In genomic region chr4:173332963-173333657, GRCh38 we compare ENCODE assay signal across 8 cellular contexts. TPM values are rescaled to one million over a fixed set of nuclear protein-coding genes. Genes with fewer than 3 reads are reported as not detected.
DNase-seq lines count a peak whose midpoint lies in the region; ATAC-seq, FAIRE-seq and TF ChIP-seq lines count a peak whose summit lies in the region.

No MANE protein-coding gene starts in this region.

- H3K4me1 ChIP-seq in heart right ventricle = peaks cover 12 to 40% (median 26%) of the 10 kb centered on the region in 9 donors
- peaks cover 0 to 18% (median 0%) of the 10 kb centered on the region in 3 donors for H3K4me1 ChIP-seq in pancreas

- H3K4me1 Mint-ChIP-seq in activated B cell treated with CpG ODN at 0.5 μM for 24 hours = peaks cover 25% of the 10 kb centered on the region

- H3K9me3 ChIP-seq in heart right ventricle = no peaks in the 10 kb centered on the region
- no peaks in the 10 kb centered on the region for H3K9me3 ChIP-seq in pancreas

- 4 to 6% methylated on average over 21 of the region's 21 CpGs for WGBS in heart right ventricle, 2 donors
- WGBS in pancreas, 2 donors = 7 to 11% methylated on average over 21 of the region's 21 CpGs

- no peaks in the 10 kb centered on the region for H3K27me3 Mint-ChIP-seq in activated B cell treated with CpG ODN at 0.5 μM for 24 hours

- H3K27ac ChIP-seq in heart right ventricle (peak overlapping the region; percentile 92 to 100 (median 98)), pancreas (peak overlapping the region in 3 of 4 donors; percentile 98 to 100 (median 98))

- H3K4me3 ChIP-seq in heart right ventricle (peak overlapping the region; percentile 69 to 100 (median 91)), pancreas (peak overlapping the region; percentile 70 to 96 (median 78))

- H3K27ac Mint-ChIP-seq in activated B cell treated with CpG ODN at 0.5 μM for 24 hours = peak overlapping the region; percentile 91

- peak overlapping the region; percentile 96 for H3K4me3 Mint-ChIP-seq in activated B cell treated with CpG ODN at 0.5 μM for 24 hours

- POLR2A ChIA-PET in activated B cell treated with CpG ODN at 0.5 μM for 24 hours (lab: Charles Lee) = interaction anchor here (0.8 to 6.6 kb wide), 8 partner anchors 8 to 951 kb away, joined by 3 to 270 read pairs (median 14); partner anchors contain the start of genes CEP44, FBXO8, GALNT7 and SAP30
- POLR2A ChIA-PET in GM10248 (lab: Yijun Ruan, JAX) = interaction anchor here (1.0 to 3.3 kb wide), 4 partner anchors 12 to 42 kb away, joined by 3 to 70 read pairs (median 9); partner anchors contain the start of gene SAP30

- peaks cover 40% of the 10 kb centered on the region for H3K36me3 Mint-ChIP-seq in activated B cell treated with CpG ODN at 0.5 μM for 24 hours (ENCODE audit: low read depth)

- no peak for ATAC-seq in heart right ventricle
- no peak for ATAC-seq in left cardiac atrium
- no peak for ATAC-seq in activated B cell treated with CpG ODN at 0.5 μM for 24 hours (ENCODE audit: low read depth)
- no peak for ATAC-seq in pancreas
- ATAC-seq in GM18520 (IDR thresholded peaks at IDR 0.05; ENCODE audit: unreplicated experiment) = no peak

- peaks cover 0 to 49% (median 18%) of the 10 kb centered on the region in 9 donors for H3K36me3 ChIP-seq in heart right ventricle
- H3K36me3 ChIP-seq in pancreas = no peaks in the 10 kb centered on the region

- CTCF ChIA-PET in activated B cell treated with CpG ODN at 0.5 μM for 24 hours (lab: Charles Lee) = interaction anchor here (2.3 kb wide), 1 partner anchor 14 kb away, joined by 9 read pairs; no protein-coding TSS in a partner anchor
- CTCF ChIA-PET in GM10248 (lab: Yijun Ruan, JAX) = interaction anchor here (0.7 to 2.5 kb wide), 9 partner anchors 8 to 309 kb away, joined by 3 to 10 read pairs (median 3); no protein-coding TSS in a partner anchor

- FAIRE-seq in pancreas (lab: Jason Lieb, UNC) = no peak
- FAIRE-seq in H54 (lab: Jason Lieb, UNC) = no peak

- TF ChIP-seq CTCF in heart right ventricle (IDR thresholded peaks at IDR 0.05) = no peak
- no peak for TF ChIP-seq CTCF in activated B cell treated with CpG ODN at 0.5 μM for 24 hours (IDR thresholded peaks at IDR 0.05)
- no peak for TF ChIP-seq CTCF in pancreas (IDR thresholded peaks at IDR 0.05)
- TF ChIP-seq CTCF in GM10248 (IDR thresholded peaks at IDR 0.05; ENCODE audit: control extremely low read depth, extremely low read depth, low read depth, missing control alignments) = no peak

- TF ChIP-seq POLR2A in erythroblast (IDR thresholded peaks at IDR 0.05; ENCODE audit: low read length) = no peak
- TF ChIP-seq POLR2A in H54 (IDR thresholded peaks at IDR 0.05; ENCODE audit: low read depth, low read length) = no peak

- intact Hi-C loops in heart right ventricle (cut with DNase I) (loop anchor here in 1 of 10 donors (5.0 kb wide), 1 partner anchor 39 kb away; the partner anchor contains the start of gene SAP30), left cardiac atrium (cut with DNase I) (no loop called here), activated B cell treated with CpG ODN at 0.5 μM for 24 hours (cut with micrococcal nuclease) (loop anchor here (5.0 kb wide), 2 partner anchors 174 to 949 kb away; partner anchors contain the start of genes CEP44 and FBXO8), pancreas (cut with DNase I) (no loop called here)

- H3K27me3 ChIP-seq in heart right ventricle (no peaks in the 10 kb centered on the region), pancreas (no peaks in the 10 kb centered on the region)

- DNase-seq in heart right ventricle = no peak
- no peak for DNase-seq in left cardiac atrium
- no peak for DNase-seq in activated B cell treated with CpG ODN at 0.5 μM for 24 hours
- peak; percentile 65 to 86 for DNase-seq in erythroblast (lab: John Stamatoyannopoulos, UW)
- no peak for DNase-seq in pancreas
- DNase-seq in GM10248 (ENCODE audit: extremely low spot score) = no peak
- no peak for DNase-seq in H54 (ENCODE audit: insufficient read length, low spot score)

- no peaks in the 10 kb centered on the region for H3K9me3 Mint-ChIP-seq in activated B cell treated with CpG ODN at 0.5 μM for 24 hours

RNA-seq across cellular contexts. Expression of gene HMGB2, which starts 1.0 kb away (rescaled TPM):
- total RNA-seq in heart right ventricle (10 to 100 TPM; 27.3 to 82.6 (median 49.8) TPM), left cardiac atrium (10 to 100 TPM; 40.0 to 44.0 TPM), activated B cell treated with CpG ODN at 0.5 μM for 24 hours (63.2 and 63.9 TPM in 2 replicates), pancreas (10 to 100 TPM in 2 of 6 donors, 1 to 10 TPM in 4; 4.0 to 15.0 (median 9.3) TPM)
- polyA plus RNA-seq in heart right ventricle (10 to 100 TPM; 46.9 to 97.6 TPM), pancreas (10 to 100 TPM; 28.2 to 29.0 TPM)

RNA-seq across cellular contexts. Expression of gene SAP30, which starts 37.6 kb away (rescaled TPM):
- total RNA-seq in heart right ventricle (10 to 100 TPM in 9 of 10 donors, 1 to 10 TPM in 1; 9.2 to 22.2 (median 12.3) TPM), left cardiac atrium (10 to 100 TPM; 18.0 to 20.0 TPM), activated B cell treated with CpG ODN at 0.5 μM for 24 hours (2.1 TPM in 2 replicates), pancreas (1 to 10 TPM; 2.8 to 7.5 (median 4.0) TPM)
- polyA plus RNA-seq in heart right ventricle (10 to 100 TPM in 1 of 2 donors, 1 to 10 TPM in 1; 4.0 to 14.0 TPM), pancreas (1 to 10 TPM; 2.3 to 4.6 TPM)

Comparison
In these comparisons a context has a peak if more than half of its experiments do, and no peak if none do; other contexts are left out.
1. DNase-seq: peak in erythroblast (2 of 2); none in heart right ventricle (0 of 2), left cardiac atrium (single experiment), activated B cell treated with CpG ODN at 0.5 μM for 24 hours (single experiment), pancreas (0 of 6), GM10248 (single experiment) and H54 (single experiment).